8 cellular contexts compared by ENCODE assay signal in the genomic region with DNA sequence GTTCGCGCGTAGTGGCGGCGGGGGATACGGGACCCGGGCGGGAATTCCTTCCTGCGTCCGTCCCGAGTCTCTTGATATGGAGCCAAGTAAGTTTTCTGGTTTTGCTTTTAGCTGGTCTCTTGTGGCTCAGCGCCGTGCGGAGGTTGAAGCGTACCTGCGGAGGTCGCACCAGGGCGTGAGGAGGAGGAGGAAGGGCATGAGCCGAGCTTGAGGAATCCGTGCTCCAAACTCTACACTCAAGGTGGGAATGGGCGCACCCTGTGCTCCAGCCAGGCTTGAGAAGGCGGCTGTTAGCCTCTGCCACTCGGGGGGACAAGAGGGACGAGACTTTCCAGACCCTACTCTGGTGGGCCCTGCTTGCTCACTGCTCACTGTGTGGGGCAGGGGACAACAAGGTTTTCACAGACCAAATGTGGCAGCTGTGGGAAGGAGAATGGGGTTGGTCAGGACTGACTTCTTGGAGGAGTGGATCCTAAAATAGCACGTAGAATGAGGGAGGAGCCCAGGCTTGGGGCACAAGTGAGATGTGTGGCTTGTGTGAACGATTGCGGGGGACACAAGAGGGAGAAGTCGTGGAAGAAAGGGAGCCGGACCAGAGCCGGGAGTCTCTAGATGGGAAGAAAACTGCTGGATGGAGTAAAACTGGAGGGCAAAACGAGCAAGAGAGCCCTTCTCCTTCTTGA. TPM values are rescaled to one million over a fixed set of nuclear protein-coding genes. Genes with fewer than 3 reads are reported as not detected.
DNase-seq lines count a peak whose midpoint lies in the region; ATAC-seq and TF ChIP-seq lines count a peak whose summit lies in the region.

No MANE protein-coding gene starts in this region.

- H3K4me3 Mint-ChIP-seq in activated CD8-positive, alpha-beta memory T cell treated with anti-CD3 and anti-CD28 coated beads, Interleukin-2, amount 10 ng/mL, durations not matched to agents 7 days and 5 days, result peak overlapping the region; percentile 95
- peak overlapping the region; percentile 97 for H3K4me3 Mint-ChIP-seq in WTC11
- peak overlapping the region; percentile 89 for H3K4me3 Mint-ChIP-seq in stimulated activated naive CD8-positive, alpha-beta T cell treated with anti-CD3 and anti-CD28 coated beads, Interleukin-15, amount 100 ng/mL, for 72 hours

- peak overlapping the region; percentile 94 for H3K27ac ChIP-seq in right cardiac atrium (ENCODE audit: low read length)

- peaks cover 2% of the 10 kb centered on the region for H3K4me1 ChIP-seq in right cardiac atrium (ENCODE audit: control insufficient read depth, insufficient read depth, low read length)

- intact Hi-C loops in right cardiac atrium (cut with DNase I), result loop anchor here in 2 of 4 donors (5.0 to 10.0 kb wide), 2 partner anchors 43 to 166 kb away; a partner anchor contains a TSS

- H3K4me1 Mint-ChIP-seq in activated CD8-positive, alpha-beta memory T cell treated with anti-CD3 and anti-CD28 coated beads, Interleukin-2, amount 10 ng/mL, durations not matched to agents 7 days and 5 days, result peaks cover 62% of the 10 kb centered on the region
- H3K4me1 Mint-ChIP-seq in WTC11, result peaks cover 14% of the 10 kb centered on the region
- H3K4me1 Mint-ChIP-seq in stimulated activated naive CD8-positive, alpha-beta T cell treated with anti-CD3 and anti-CD28 coated beads, Interleukin-15, amount 100 ng/mL, for 72 hours, result peaks cover 53% of the 10 kb centered on the region

- no peaks in the 10 kb centered on the region for H3K27me3 ChIP-seq in right cardiac atrium (ENCODE audit: control insufficient read depth, insufficient read depth)

- H3K9me3 Mint-ChIP-seq in activated CD8-positive, alpha-beta memory T cell treated with anti-CD3 and anti-CD28 coated beads, Interleukin-2, amount 10 ng/mL, durations not matched to agents 7 days and 5 days (ENCODE audit: low read depth), result no peaks in the 10 kb centered on the region
- H3K9me3 Mint-ChIP-seq in WTC11, result no peaks in the 10 kb centered on the region
- no peaks in the 10 kb centered on the region for H3K9me3 Mint-ChIP-seq in stimulated activated naive CD8-positive, alpha-beta T cell treated with anti-CD3 and anti-CD28 coated beads, Interleukin-15, amount 100 ng/mL, for 72 hours

- TF ChIP-seq CTCF in WTC11 (IDR thresholded peaks at IDR 0.05) (no peak), GM20000 (IDR thresholded peaks at IDR 0.05; ENCODE audit: extremely low read depth, missing control alignments) (no peak)

- no peak for DNase-seq in activated CD8-positive, alpha-beta memory T cell treated with anti-CD3 and anti-CD28 coated beads, Interleukin-2, amount 10 ng/mL, durations not matched to agents 7 days and 5 days
- no peak for DNase-seq in activated CD8-positive, alpha-beta memory T cell treated with anti-CD3 and anti-CD28 coated beads, Interleukin-2, amount 50 U/mL, for 4 hours
- DNase-seq in WTC11 (ENCODE audit: low spot score), result no peak
- DNase-seq in right cardiac atrium, result no peak
- DNase-seq in stimulated activated naive CD8-positive, alpha-beta T cell treated with anti-CD3 and anti-CD28 coated beads, Interleukin-15, amount 100 ng/mL, for 72 hours, result no peak
- no peak for DNase-seq in NCI-H526 (lab: John Stamatoyannopoulos, UW)
- no peak for DNase-seq in GM20000 (ENCODE audit: low spot score)
- DNase-seq in mesenteric fat pad (ENCODE audit: low spot score), result no peak

- peaks cover 17% of the 10 kb centered on the region for H3K36me3 Mint-ChIP-seq in activated CD8-positive, alpha-beta memory T cell treated with anti-CD3 and anti-CD28 coated beads, Interleukin-2, amount 10 ng/mL, durations not matched to agents 7 days and 5 days
- peaks cover 31% of the 10 kb centered on the region for H3K36me3 Mint-ChIP-seq in WTC11

- 4% methylated on average over 31 of the region's 31 CpGs for WGBS in right cardiac atrium

- H3K9me3 ChIP-seq in right cardiac atrium (ENCODE audit: control insufficient read depth, low read length), result no peaks in the 10 kb centered on the region

- H3K27ac Mint-ChIP-seq in activated CD8-positive, alpha-beta memory T cell treated with anti-CD3 and anti-CD28 coated beads, Interleukin-2, amount 10 ng/mL, durations not matched to agents 7 days and 5 days, result peak overlapping the region; percentile 98
- peak overlapping the region; percentile 94 for H3K27ac Mint-ChIP-seq in WTC11
- peak overlapping the region; percentile 99 to 100 for H3K27ac Mint-ChIP-seq in stimulated activated naive CD8-positive, alpha-beta T cell treated with anti-CD3 and anti-CD28 coated beads, Interleukin-15, amount 100 ng/mL, for 72 hours

- CTCF ChIA-PET in activated CD8-positive, alpha-beta memory T cell treated with anti-CD3 and anti-CD28 coated beads, Interleukin-2, amount 10 ng/mL, durations not matched to agents 7 days and 5 days (lab: Charles Lee), result interaction anchor here (0.7 to 16.2 kb wide), 13 partner anchors 9 to 77 kb away, joined by 3 to 404 read pairs (median 6); a partner anchor contains a TSS
- CTCF ChIA-PET in WTC11 (lab: Charles Lee), result interaction anchor here (0.8 to 6.7 kb wide), 18 partner anchors 10 to 77 kb away, joined by 3 to 165 read pairs (median 8); a partner anchor contains a TSS

- no peak for ATAC-seq in activated CD8-positive, alpha-beta memory T cell treated with anti-CD3 and anti-CD28 coated beads, Interleukin-2, amount 10 ng/mL, durations not matched to agents 7 days and 5 days
- ATAC-seq in WTC11 (no peak), right cardiac atrium (no peak)
- ATAC-seq in stimulated activated naive CD8-positive, alpha-beta T cell treated with anti-CD3 and anti-CD28 coated beads, Interleukin-15, amount 100 ng/mL, for 72 hours, result peak; percentile 5

- peak overlapping the region; percentile 83 for H3K4me3 ChIP-seq in right cardiac atrium (ENCODE audit: low read length)

- no peaks in the 10 kb centered on the region for H3K27me3 Mint-ChIP-seq in activated CD8-positive, alpha-beta memory T cell treated with anti-CD3 and anti-CD28 coated beads, Interleukin-2, amount 10 ng/mL, durations not matched to agents 7 days and 5 days
- H3K27me3 Mint-ChIP-seq in WTC11 (ENCODE audit: low read depth), result peaks cover 5% of the 10 kb centered on the region
- no peaks in the 10 kb centered on the region for H3K27me3 Mint-ChIP-seq in stimulated activated naive CD8-positive, alpha-beta T cell treated with anti-CD3 and anti-CD28 coated beads, Interleukin-15, amount 100 ng/mL, for 72 hours

- POLR2A ChIA-PET in WTC11 (lab: Charles Lee), result interaction anchor here (0.7 to 4.2 kb wide), 5 partner anchors 11 to 50 kb away, joined by 3 to 17 read pairs (median 7); no protein-coding TSS in a partner anchor

TF ChIP-seq in WTC11, 78 proteins besides CTCF, POLR2A, EP300 and RAD21:
- no peak for TF ChIP-seq SP1 (CRISPR knock-in tag; conservative IDR thresholded peaks at IDR 0.05)
- peak; percentile 8; the same call in 1 of the 2 replicates for TF ChIP-seq FOXP1 (CRISPR knock-in tag; IDR thresholded peaks at IDR 0.05; ENCODE audit: borderline replicate concordance)
- TF ChIP-seq RELA (CRISPR knock-in tag; IDR thresholded peaks at IDR 0.05; ENCODE audit: borderline replicate concordance), result 0 out of 2 replicates have a peak, but pooled peaks have one; percentile 64

RNA-seq across cellular contexts. Expression of a gene that starts 0.6 kb away (rescaled TPM):
- total RNA-seq in activated CD8-positive, alpha-beta memory T cell treated with anti-CD3 and anti-CD28 coated beads, Interleukin-2, amount 10 ng/mL, durations not matched to agents 7 days and 5 days, result 10 to 100 TPM; 33.3 to 42.2 TPM
- total RNA-seq in WTC11 (2021), result 43.3 to 52.1 TPM (median 45.0 TPM) in 3 replicates
- 10 to 100 TPM; 24.8 to 30.2 (median 26.9) TPM for total RNA-seq in right cardiac atrium
- polyA plus RNA-seq in right cardiac atrium, result 33.0 TPM
- 36.2 TPM for total RNA-seq in mesenteric fat pad

RNA-seq across cellular contexts. Expression of a gene that starts 9.1 kb away (rescaled TPM):
- not detected for total RNA-seq in activated CD8-positive, alpha-beta memory T cell treated with anti-CD3 and anti-CD28 coated beads, Interleukin-2, amount 10 ng/mL, durations not matched to agents 7 days and 5 days
- total RNA-seq in WTC11 (2021) (0.14 to 0.21 TPM in 2 of 3 replicates, not detected in the other), right cardiac atrium (under 1 TPM in 3 of 4 donors, not detected in 1; 0.31 to 0.95 (median 0.44) TPM), mesenteric fat pad (0.45 TPM)
- 0.61 TPM for polyA plus RNA-seq in right cardiac atrium

RNA-seq across cellular contexts. Expression of a gene that starts 19.1 kb away (rescaled TPM):
- 10 to 100 TPM in 1 of 2 experiments, 1 to 10 TPM in 1; 8.4 to 41.8 TPM for total RNA-seq in activated CD8-positive, alpha-beta memory T cell treated with anti-CD3 and anti-CD28 coated beads, Interleukin-2, amount 10 ng/mL, durations not matched to agents 7 days and 5 days
- total RNA-seq in WTC11 (2021) (19.2 to 26.9 TPM (median 22.0 TPM) in 3 replicates), right cardiac atrium (100 to 1,000 TPM in 2 of 4 donors, 10 to 100 TPM in 2; 50.2 to 238 (median 85.2) TPM), mesenteric fat pad (863 TPM)
- polyA plus RNA-seq in right cardiac atrium, result 417 TPM
